In genomic region chr7:144517762-144518161, GRCh38 we compare ENCODE assay signal across 2 cellular contexts.
TF ChIP-seq lines count a peak whose summit lies in the region.

No MANE protein-coding gene starts in this region.

TF ChIP-seq in HEK293, 187 proteins besides CTCF, POLR2A, EP300 and RAD21 (continued from another document):
- TF ChIP-seq TCF7L2 (IDR thresholded peaks at IDR 0.05; ENCODE audit: borderline replicate concordance, low read depth, low read length) = peak; percentile 48; the same call in 1 of the 2 replicates

TF ChIP-seq in endothelial cell of umbilical vein, 7 proteins besides CTCF, POLR2A, EP300 and RAD21 (continued from another document):
- no peak for TF ChIP-seq MAX (IDR thresholded peaks at IDR 0.05; ENCODE audit: insufficient read depth, insufficient read length)
- TF ChIP-seq FOS (IDR thresholded peaks at IDR 0.05; ENCODE audit: borderline replicate concordance, insufficient read depth, low read length) = no peak
- TF ChIP-seq POLR2AphosphoS5 (IDR thresholded peaks at IDR 0.05; ENCODE audit: insufficient read depth, low read depth, low read length) = no peak
- TF ChIP-seq JUN (IDR thresholded peaks at IDR 0.05; ENCODE audit: borderline replicate concordance, insufficient read depth, insufficient read length, low read depth) = no peak
- no peak for TF ChIP-seq EZH2 (IDR thresholded peaks at IDR 0.05; ENCODE audit: borderline replicate concordance, low read depth, low read length, severe bottlenecking)
- TF ChIP-seq GATA2 (IDR thresholded peaks at IDR 0.05; ENCODE audit: insufficient read depth, insufficient read length, low read depth, low read length) = no peak
